Comparison of ENCODE assay signal across 1 cellular context in genomic region chr4:154082760-154083530, GRCh38.
TF ChIP-seq lines count a peak whose summit lies in the region.

No MANE protein-coding gene starts in this region.

TF ChIP-seq in H1, 55 proteins besides CTCF, POLR2A, EP300 and RAD21 (continued from another document):
- TF ChIP-seq, protein P1, sequence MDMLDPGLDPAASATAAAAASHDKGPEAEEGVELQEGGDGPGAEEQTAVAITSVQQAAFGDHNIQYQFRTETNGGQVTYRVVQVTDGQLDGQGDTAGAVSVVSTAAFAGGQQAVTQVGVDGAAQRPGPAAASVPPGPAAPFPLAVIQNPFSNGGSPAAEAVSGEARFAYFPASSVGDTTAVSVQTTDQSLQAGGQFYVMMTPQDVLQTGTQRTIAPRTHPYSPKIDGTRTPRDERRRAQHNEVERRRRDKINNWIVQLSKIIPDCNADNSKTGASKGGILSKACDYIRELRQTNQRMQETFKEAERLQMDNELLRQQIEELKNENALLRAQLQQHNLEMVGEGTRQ (IDR thresholded peaks at IDR 0.05; ENCODE audit: low read length) = no peak
- no peak for TF ChIP-seq SP4 (IDR thresholded peaks at IDR 0.05; ENCODE audit: low read length)
